15 cellular contexts compared by ENCODE assay signal in the genomic region with DNA sequence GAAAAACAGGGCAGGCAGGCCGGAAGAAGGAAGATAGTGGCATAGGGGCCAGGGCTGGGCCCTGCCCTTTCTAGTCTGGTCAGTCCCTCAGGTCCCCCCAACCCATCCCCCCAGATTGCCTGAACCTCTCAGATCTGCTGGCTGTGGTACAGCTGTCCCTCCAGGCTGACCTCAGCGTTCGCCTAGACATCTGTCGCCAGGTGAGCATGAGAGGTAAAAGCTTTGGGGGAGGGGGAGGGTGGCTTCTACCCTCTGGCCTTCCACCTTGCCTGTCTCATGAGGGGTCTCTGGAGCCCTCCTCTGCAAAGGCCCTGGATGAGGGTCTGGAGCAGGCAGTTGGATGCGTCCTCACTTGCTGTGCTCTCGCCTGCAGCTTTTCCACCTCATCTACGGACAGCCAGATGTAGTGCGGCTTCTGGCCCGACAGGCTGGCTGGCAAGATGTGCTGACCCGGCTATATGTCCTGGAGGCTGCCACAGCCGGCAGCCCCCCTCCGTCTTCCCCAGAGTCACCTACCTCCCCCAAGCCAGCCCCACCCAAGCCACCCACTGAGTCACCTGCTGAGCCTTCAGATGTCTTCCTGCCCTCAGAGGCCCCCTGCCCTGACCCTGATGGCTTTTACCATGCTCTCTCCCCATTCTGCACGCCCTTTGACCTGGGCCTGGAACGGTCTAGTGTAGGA. TPM values are rescaled to one million over a fixed set of nuclear protein-coding genes. Genes with fewer than 3 reads are reported as not detected.
A peak's percentile ranks its signal among the peaks of the same experiment; 100 is the strongest.
DNase-seq lines count a peak whose midpoint lies in the region; ATAC-seq, FAIRE-seq and TF ChIP-seq lines count a peak whose summit lies in the region.
"Had no signal": no experiment of that assay in that cellular context is flagged by ENCODE, and none has a peak within 500 bp of the region (broad histone marks: within the 10 kb centered on the region; RNA-seq: fewer than 3 reads in every experiment).

No MANE protein-coding gene starts in this region.

- H3K27me3 Mint-ChIP-seq in CD4-positive, alpha-beta memory T cell = no peaks in the 10 kb centered on the region
- peaks cover 4% of the 10 kb centered on the region for H3K27me3 Mint-ChIP-seq in neural progenitor cell (ENCODE audit: insufficient read depth, low read depth)
- H3K27me3 Mint-ChIP-seq: B cell had no signal

- TF ChIP-seq EP300 in K562 (IDR thresholded peaks at IDR 0.05; ENCODE audit: low read length) = no peak

- TF ChIP-seq CTCF in K562 (IDR thresholded peaks at IDR 0.05 in 2 of 3, conservative IDR thresholded peaks at IDR 0.05 in 1 of 3; ENCODE audit: insufficient read depth in 2 of 3, low read depth in 1 of 3, low read length in 3 of 3) = no peak
- no peak for TF ChIP-seq CTCF in neural progenitor cell (IDR thresholded peaks at IDR 0.05)
- TF ChIP-seq CTCF in BE2C (IDR thresholded peaks at IDR 0.05; ENCODE audit: low read depth, low read length) = no peak

- CTCF ChIA-PET in CD4-positive, alpha-beta memory T cell (lab: Charles Lee; ENCODE audit: partially characterized antibody) = interaction anchor here (0.8 to 3.9 kb wide), 14 partner anchors 8 to 133 kb away, joined by 3 to 33 read pairs (median 8); partner anchors contain the start of genes CCDC12 and NBEAL2
- CTCF ChIA-PET in K562 (lab: Yijun Ruan, JAX; ENCODE audit: low intra/inter-chr PET ratio) = interaction anchor here (0.9 to 3.8 kb wide), 2 partner anchors 76 to 133 kb away, joined by 6 to 33 read pairs; no protein-coding TSS in a partner anchor

- no peak for DNase-seq in CD4-positive, alpha-beta memory T cell
- DNase-seq in K562 (ENCODE audit: extremely low read depth in 1 of 4, low spot score in 3 of 4) (no peak), neural progenitor cell (ENCODE audit: low spot score) (no peak), HuH-7 (ENCODE audit: low spot score) (no peak), BE2C (no peak)
- DNase-seq in stimulated activated CD4-positive, alpha-beta T cell treated with anti-CD3 and anti-CD28 coated beads, Interleukin-4, amount 100 ng/mL, for 1 hour = no peak
- no peak for DNase-seq in activated CD4-positive, alpha-beta T cell treated with anti-CD3 and anti-CD28 coated beads for 1 hour
- DNase-seq: NCI-H1417 treated with DMSO at 0.1 percent for 48 hours, NCI-H2029 treated with DMSO at 0.1 percent for 48 hours, NCI-H510A, NCI-H82, SIG-M5 had no signal

- peak overlapping the region in 4 of 7 donors; percentile 35 to 48 (median 40) for H3K27ac Mint-ChIP-seq in CD4-positive, alpha-beta memory T cell
- peak overlapping the region; percentile 25 for H3K27ac Mint-ChIP-seq in neural progenitor cell
- H3K27ac Mint-ChIP-seq: B cell had no signal

- no peaks in the 10 kb centered on the region for H3K9me3 Mint-ChIP-seq in CD4-positive, alpha-beta memory T cell
- H3K9me3 Mint-ChIP-seq in neural progenitor cell = no peaks in the 10 kb centered on the region

- intact Hi-C loops in CD4-positive, alpha-beta memory T cell (cut with micrococcal nuclease) = loop anchor here (10.0 kb wide), 1 partner anchor 325 kb away; no protein-coding TSS in a partner anchor
- intact Hi-C loops in K562 (cut with micrococcal nuclease) = loop anchor here (2.0 to 10.0 kb wide), 2 partner anchors 69 to 295 kb away; partner anchors contain the start of gene TMIE

- in situ Hi-C loops in K562 (cut with MboI) = no loop called here

- H2AFZ ChIP-seq in K562 (ENCODE audit: low read depth, low read length) (no peak overlapping the region), neural progenitor cell (replicated peaks) (no peak overlapping the region)

- no TSS peak for BruUV-seq in K562 (replicated peaks; lab: Mats Ljungman, UMichigan)

- no peaks in the 10 kb centered on the region for H3K79me2 ChIP-seq in K562 (ENCODE audit: control insufficient read depth, insufficient read depth, low read length)
- H3K79me2 ChIP-seq in neural progenitor cell (ENCODE audit: low read depth) = no peaks in the 10 kb centered on the region

- H3K27me3 ChIP-seq in BLaER1 (no peaks in the 10 kb centered on the region), K562 (ENCODE audit: control insufficient read depth in 2 of 2, insufficient read depth in 2 of 2, low read length in 2 of 2) (no peaks in the 10 kb centered on the region), neural progenitor cell (no peaks in the 10 kb centered on the region), BE2C (no peaks in the 10 kb centered on the region)
- H3K27me3 ChIP-seq in CD4-positive, alpha-beta memory T cell (ENCODE audit: insufficient read depth, low read length) = no peaks in the 10 kb centered on the region

- H3K4me1 Mint-ChIP-seq in CD4-positive, alpha-beta memory T cell = peaks cover 9 to 22% (median 17%) of the 10 kb centered on the region in 4 donors
- H3K4me1 Mint-ChIP-seq in neural progenitor cell = peaks cover 3% of the 10 kb centered on the region

- TF ChIP-seq RAD21 in K562 (CRISPR knock-in tag; conservative IDR thresholded peaks at IDR 0.05 in 1 of 2, IDR thresholded peaks at IDR 0.05 in 1 of 2) = no peak

- no peak overlapping the region for H3K4me3 Mint-ChIP-seq in CD4-positive, alpha-beta memory T cell
- no peak overlapping the region for H3K4me3 Mint-ChIP-seq in neural progenitor cell
- H3K4me3 Mint-ChIP-seq: B cell had no signal

- peaks cover 84% of the 10 kb centered on the region for H3K36me3 ChIP-seq in BLaER1
- peaks cover 91% of the 10 kb centered on the region for H3K36me3 ChIP-seq in CD4-positive, alpha-beta memory T cell (ENCODE audit: insufficient read depth, low read length)
- H3K36me3 ChIP-seq in K562 (ENCODE audit: control insufficient read depth, insufficient read depth, low read length) = peaks cover 98% of the 10 kb centered on the region
- H3K36me3 ChIP-seq in neural progenitor cell = no peaks in the 10 kb centered on the region
- no peaks in the 10 kb centered on the region for H3K36me3 ChIP-seq in BE2C

- H3K27ac ChIP-seq in BLaER1 (peak overlapping the region; percentile 72; the same call in 1 of the 2 replicates), K562 (ENCODE audit: extremely low read depth, low read depth, low read length) (no peak overlapping the region), neural progenitor cell (no peak overlapping the region)
- H3K27ac ChIP-seq in CD4-positive, alpha-beta memory T cell (ENCODE audit: low read depth, low read length) = no peak overlapping the region

- H3K36me3 Mint-ChIP-seq in CD4-positive, alpha-beta memory T cell = peaks cover 23 to 56% of the 10 kb centered on the region in 2 donors
- no peaks in the 10 kb centered on the region for H3K36me3 Mint-ChIP-seq in neural progenitor cell

- no peak for ATAC-seq in K562

- no peaks in the 10 kb centered on the region for H3F3A ChIP-seq in neural progenitor cell (ENCODE audit: low read depth)

- no peaks in the 10 kb centered on the region for H3K9me3 ChIP-seq in BLaER1
- no peaks in the 10 kb centered on the region for H3K9me3 ChIP-seq in CD4-positive, alpha-beta memory T cell (ENCODE audit: control insufficient read depth in 1 of 2, low read length in 2 of 2)
- no peaks in the 10 kb centered on the region for H3K9me3 ChIP-seq in K562 (replicated peaks; ENCODE audit: control insufficient read depth, insufficient read depth, low read depth, low read length)
- no peaks in the 10 kb centered on the region for H3K9me3 ChIP-seq in neural progenitor cell (ENCODE audit: low read depth)
- H3K9me3 ChIP-seq in BE2C = no peaks in the 10 kb centered on the region

- H3K9ac ChIP-seq in BLaER1 (no peak overlapping the region), K562 (ENCODE audit: insufficient read depth in 1 of 2, low read depth in 2 of 2, low read length in 2 of 2) (no peak overlapping the region), neural progenitor cell (no peak overlapping the region)

- 97% methylated on average over 14 of the region's 14 CpGs for WGBS in K562 (ENCODE audit: insufficient coverage, low coverage, missing lambda C conversion rate)

- no peaks in the 10 kb centered on the region for H3K9me1 ChIP-seq in K562 (ENCODE audit: control insufficient read depth, insufficient read depth, low read length)

- no peak for TF ChIP-seq POLR2A in K562 (conservative IDR thresholded peaks at IDR 0.05)

- H3K4me3 ChIP-seq in BLaER1 = no peak overlapping the region
- no peak overlapping the region for H3K4me3 ChIP-seq in CD4-positive, alpha-beta memory T cell (ENCODE audit: low read length in 2 of 2)
- H3K4me3 ChIP-seq in K562 = no peak overlapping the region
- no peak overlapping the region for H3K4me3 ChIP-seq in neural progenitor cell
- H3K4me3 ChIP-seq in BE2C (ENCODE audit: low read depth, low read length) = no peak overlapping the region

- H3K4me1 ChIP-seq in BLaER1 = peaks cover 45% of the 10 kb centered on the region
- H3K4me1 ChIP-seq in CD4-positive, alpha-beta memory T cell (ENCODE audit: insufficient read depth, low read length) = peaks cover 23% of the 10 kb centered on the region
- H3K4me1 ChIP-seq in K562 (replicated peaks in 1 of 2; ENCODE audit: control insufficient read depth in 2 of 2, insufficient read depth in 2 of 2, low read length in 2 of 2) = peaks cover 0 to 65% of the 10 kb centered on the region in 2 experiments; a peak in 2 of 5 replicates
- H3K4me1 ChIP-seq in neural progenitor cell = no peaks in the 10 kb centered on the region
- H3K4me1 ChIP-seq in BE2C = no peaks in the 10 kb centered on the region

- H3K4me2 ChIP-seq in BLaER1 = no peak overlapping the region
- H3K4me2 ChIP-seq in K562 (ENCODE audit: insufficient read depth, low read length) = no peak overlapping the region
- no peak overlapping the region for H3K4me2 ChIP-seq in neural progenitor cell

- H4K20me1 ChIP-seq in BLaER1 (no peaks in the 10 kb centered on the region), K562 (replicated peaks; ENCODE audit: control insufficient read depth, insufficient read depth, low read length) (peaks cover 8% of the 10 kb centered on the region; the same call in 1 of the 2 replicates), neural progenitor cell (ENCODE audit: low read depth) (no peaks in the 10 kb centered on the region)

- no peak for FAIRE-seq in K562 (lab: Jason Lieb, UNC)
- FAIRE-seq: H1 had no signal

- POLR2A ChIA-PET in CD4-positive, alpha-beta memory T cell (lab: Charles Lee; ENCODE audit: partially characterized antibody) = interaction anchor here (1.2 to 4.5 kb wide), 4 partner anchors 19 to 86 kb away, joined by 3 to 34 read pairs (median 14); partner anchors contain the start of genes CCDC12 and NBEAL2
- POLR2A ChIA-PET in K562 (lab: Yijun Ruan, JAX) = interaction anchor here (0.8 to 1.6 kb wide), 2 partner anchors 11 to 43 kb away, joined by 5 read pairs; no protein-coding TSS in a partner anchor

RNA-seq across cellular contexts. Expression of gene NBEAL2, which starts 20.2 kb away (rescaled TPM):
- total RNA-seq in CD4-positive, alpha-beta memory T cell = 100 to 1,000 TPM; 144 to 147 TPM
- polyA plus RNA-seq in CD4-positive, alpha-beta memory T cell = 10 to 100 TPM in 1 of 2 donors, 1 to 10 TPM in 1; 4.5 to 16.0 TPM
- 322 and 1,090 TPM in 2 replicates for total RNA-seq in K562 (2011; cell fraction: chromatin; rRNA removed; ENCODE audit: low replicate concordance)
- 555 and 597 TPM in 2 replicates for total RNA-seq in K562 (2011; cell fraction: nucleolus; rRNA removed)
- 365 and 370 TPM in 2 replicates for total RNA-seq in K562 (2011; cell fraction: nucleoplasm; rRNA removed)
- total RNA-seq in K562 (2014; rRNA removed) (41.3 and 45.2 TPM in 2 replicates), K562 (2014; rRNA removed; fragmentation: Illumina TruSeq; extraction: Trizol) (12.3 and 16.0 TPM in 2 replicates), K562 (2015; rRNA removed; fragmentation: Illumina TruSeq; extraction: Trizol) (23.7 and 23.9 TPM in 2 replicates), K562 (2021) (89.3 and 114 TPM in 2 replicates), neural progenitor cell (ENCODE audit: low replicate concordance) (6.3 and 19.1 TPM in 2 replicates)
- polyA plus RNA-seq in K562 (2011; rRNA removed) (29.6 and 50.4 TPM in 2 replicates), K562 (2014; fragmentation: Illumina TruSeq; extraction: Trizol) (46.4 and 62.1 TPM in 2 replicates), K562 (2014; fragmentation: Nextera tagmentation; extraction: Ambion mirVana) (under 1 TPM; 0.06 to 0.24 TPM), K562 (2014; rRNA removed) (67.5 and 85.5 TPM in 2 replicates)
- 25.6 and 45.5 TPM in 2 replicates for polyA plus RNA-seq in K562 (2011; cell fraction: cytosol; rRNA removed)
- 557 and 843 TPM in 2 replicates for polyA plus RNA-seq in K562 (2011; cell fraction: nucleus; rRNA removed)
- 66.4 and 174 TPM in 2 replicates for polyA plus RNA-seq in K562 (2012)
- 8.6 and 16.8 TPM in 2 replicates for polyA minus RNA-seq in K562 (2011; rRNA and poly(A)+ RNA removed)
- polyA minus RNA-seq in K562 (2011; cell fraction: cytosol; rRNA and poly(A)+ RNA removed) = 23.5 and 26.4 TPM in 2 replicates
- polyA minus RNA-seq in K562 (2011; cell fraction: nucleus; rRNA and poly(A)+ RNA removed) = 104 and 118 TPM in 2 replicates
- polyA plus RNA-seq in BE2C (2012; ENCODE audit: insufficient read depth, insufficient read length, low read depth) = 16.3 TPM

RNA-seq across cellular contexts. Expression of gene CCDC12, which starts 23.1 kb away (rescaled TPM):
- total RNA-seq in CD4-positive, alpha-beta memory T cell = 10 to 100 TPM; 59.3 to 59.4 TPM
- 100 to 1,000 TPM in 1 of 2 donors, 10 to 100 TPM in 1; 86.5 to 102 TPM for polyA plus RNA-seq in CD4-positive, alpha-beta memory T cell
- 140 and 232 TPM in 2 replicates for total RNA-seq in K562 (2011; cell fraction: chromatin; rRNA removed; ENCODE audit: low replicate concordance)
- 143 and 148 TPM in 2 replicates for total RNA-seq in K562 (2011; cell fraction: nucleolus; rRNA removed)
- total RNA-seq in K562 (2011; cell fraction: nucleoplasm; rRNA removed) = 188 and 262 TPM in 2 replicates
- total RNA-seq in K562 (2014; rRNA removed) (99.0 and 101 TPM in 2 replicates), K562 (2014; rRNA removed; fragmentation: Illumina TruSeq; extraction: Trizol) (44.4 and 63.0 TPM in 2 replicates), K562 (2015; rRNA removed; fragmentation: Illumina TruSeq; extraction: Trizol) (104 and 115 TPM in 2 replicates), K562 (2021) (75.2 and 86.9 TPM in 2 replicates), neural progenitor cell (ENCODE audit: low replicate concordance) (17.9 and 44.0 TPM in 2 replicates)
- polyA plus RNA-seq in K562 (2011; rRNA removed) (47.8 and 54.0 TPM in 2 replicates), K562 (2014; fragmentation: Illumina TruSeq; extraction: Trizol) (105 and 127 TPM in 2 replicates), K562 (2014; fragmentation: Nextera tagmentation; extraction: Ambion mirVana) (10 to 100 TPM in 1 of 2 experiments, 1 to 10 TPM in 1; 8.9 to 20.9 TPM), K562 (2014; rRNA removed) (100 and 201 TPM in 2 replicates)
- 53.0 and 53.5 TPM in 2 replicates for polyA plus RNA-seq in K562 (2011; cell fraction: cytosol; rRNA removed)
- polyA plus RNA-seq in K562 (2011; cell fraction: nucleus; rRNA removed) = 82.0 and 85.3 TPM in 2 replicates
- 77.1 and 114 TPM in 2 replicates for polyA plus RNA-seq in K562 (2012)
- polyA minus RNA-seq in K562 (2011; rRNA and poly(A)+ RNA removed) = 50.3 and 53.4 TPM in 2 replicates
- polyA minus RNA-seq in K562 (2011; cell fraction: cytosol; rRNA and poly(A)+ RNA removed) = 17.4 and 21.1 TPM in 2 replicates
- polyA minus RNA-seq in K562 (2011; cell fraction: nucleus; rRNA and poly(A)+ RNA removed) = 81.3 and 87.3 TPM in 2 replicates
- polyA plus RNA-seq in BE2C (2012; ENCODE audit: insufficient read depth, insufficient read length, low read depth) = 80.9 TPM
